Comparison of ENCODE assay signal across 7 cellular contexts in genomic region chr12:124917135-124917840, GRCh38. TPM values are rescaled to one million over a fixed set of nuclear protein-coding genes. Genes with fewer than 3 reads are reported as not detected.
A peak's percentile ranks its signal among the peaks of the same experiment; 100 is the strongest.
DNase-seq lines count a peak whose midpoint lies in the region; ATAC-seq, FAIRE-seq and TF ChIP-seq lines count a peak whose summit lies in the region.

No MANE protein-coding gene starts in this region.

- TF ChIP-seq POLR2A in HepG2 (IDR thresholded peaks at IDR 0.05; ENCODE audit: insufficient read depth in 1 of 2, low read depth in 2 of 2, low read length in 2 of 2), result peak; percentile 54 to 65; a peak in 3 of 4 replicates

- TF ChIP-seq CTCF in WERI-Rb-1 (IDR thresholded peaks at IDR 0.05; ENCODE audit: low read depth, low read length) (no peak), HepG2 (CRISPR knock-in tag; IDR thresholded peaks at IDR 0.05) (no peak)

- peak; percentile 9; the same call in 1 of the 2 replicates for TF ChIP-seq RAD21 in HepG2 (CRISPR knock-in tag; IDR thresholded peaks at IDR 0.05)

- H3K79me2 ChIP-seq in HepG2 (ENCODE audit: insufficient read depth, low read length), result peaks cover 34% of the 10 kb centered on the region

- CTCF ChIA-PET in HepG2 (lab: Yijun Ruan, JAX; ENCODE audit: low intra/inter-chr PET ratio, low total read pairs), result no interaction called here

- peak overlapping the region; percentile 99 for H3K9ac ChIP-seq in HepG2 (ENCODE audit: insufficient read depth, low read depth, low read length)

- H3K36me3 ChIP-seq in WERI-Rb-1 (peaks cover 10% of the 10 kb centered on the region), HepG2 (replicated peaks in 1 of 2; ENCODE audit: control insufficient read depth in 1 of 2, insufficient read depth in 2 of 2, low read length in 2 of 2) (peaks cover 0 to 15% of the 10 kb centered on the region in 2 experiments; a peak in 2 of 5 replicates)

- ATAC-seq in GM18909 (IDR thresholded peaks at IDR 0.05; ENCODE audit: poor library complexity, unreplicated experiment) (peak; percentile 53), HG03139 (IDR thresholded peaks at IDR 0.05; ENCODE audit: unreplicated experiment) (peak; percentile 44), HepG2 (peak; percentile 81)

- intact Hi-C loops in HepG2 (cut with micrococcal nuclease; ENCODE audit: unreplicated experiment), result no loop called here

- peaks cover 50% of the 10 kb centered on the region for H3K4me1 ChIP-seq in HepG2 (ENCODE audit: insufficient read depth, low read length)

- 3% methylated on average over 14 of the region's 19 CpGs for WGBS in HepG2 (ENCODE audit: low lambda C conversion rate)

- H3K27ac ChIP-seq in WERI-Rb-1, result peak overlapping the region; percentile 89
- H3K27ac ChIP-seq in cingulate gyrus (ENCODE audit: low read depth, low read length), result peak overlapping the region; percentile 100
- peak overlapping the region; percentile 100 for H3K27ac ChIP-seq in HepG2 (ENCODE audit: extremely low read length, insufficient read depth, low read length)

- TF ChIP-seq EP300 in HepG2 (IDR thresholded peaks at IDR 0.05; ENCODE audit: low read depth in 2 of 2, low read length in 2 of 2) (peak; percentile 92 to 96), HepG2 (CRISPR knock-in tag; IDR thresholded peaks at IDR 0.05; ENCODE audit: borderline replicate concordance) (peak; percentile 76; the same call in 1 of the 2 replicates)

- H2AFZ ChIP-seq in HepG2 (ENCODE audit: low read length), result no peak overlapping the region

- H3K9me3 ChIP-seq in WERI-Rb-1 (ENCODE audit: severe bottlenecking) (no peaks in the 10 kb centered on the region), HepG2 (ENCODE audit: low read length) (no peaks in the 10 kb centered on the region)

- DNase-seq in WERI-Rb-1, result peak; percentile 99
- DNase-seq in HepG2 (ENCODE audit: low spot score), result peak; percentile 99
- peak; percentile 82 to 92 for DNase-seq in stimulated activated CD4-positive, alpha-beta T cell treated with anti-CD3 and anti-CD28 coated beads, Interleukin-4, amount 100 ng/mL, for 48 hours (ENCODE audit: low read depth in 2 of 2)
- DNase-seq in NCI-H748 treated with DMSO at 0.1 percent for 48 hours (lab: John Stamatoyannopoulos, UW), result no peak

- POLR2A ChIA-PET in HepG2 (lab: Yijun Ruan, JAX), result interaction anchor here (0.6 to 12.4 kb wide), 14 partner anchors 7 to 1208 kb away, joined by 3 to 199 read pairs (median 6); partner anchors contain the start of genes ATP6V0A2 and SCARB1

- peak; percentile 55 for FAIRE-seq in HepG2 (lab: Jason Lieb, UNC)

- in situ Hi-C loops in HepG2 (cut with HindIII; ENCODE audit: extremely low pct_ligation_motif_present, low pct_unique_long_range_greater_than_20kb), result no loop called here

- peak overlapping the region; percentile 97 for H3K4me2 ChIP-seq in HepG2 (ENCODE audit: low read depth, low read length)

- peak overlapping the region; percentile 37 for H3K4me3 ChIP-seq in WERI-Rb-1 (ENCODE audit: low read depth, low read length)
- peak overlapping the region; percentile 53 to 99 (median 86) for H3K4me3 ChIP-seq in HepG2 (replicated peaks in 1 of 3; ENCODE audit: insufficient read depth in 1 of 3, low read depth in 2 of 3, low read length in 3 of 3)

- no TSS peak for BruUV-seq in HepG2 (replicated peaks; lab: Mats Ljungman, UMichigan)

- H4K20me1 ChIP-seq in HepG2 (ENCODE audit: insufficient read depth, low read length), result peaks cover 17% of the 10 kb centered on the region

- no peaks in the 10 kb centered on the region for H3K27me3 ChIP-seq in WERI-Rb-1 (ENCODE audit: insufficient read depth, low read depth, severe bottlenecking)
- no peaks in the 10 kb centered on the region; a peak in 1 of 5 replicates for H3K27me3 ChIP-seq in HepG2 (ENCODE audit: control insufficient read depth in 1 of 2, insufficient read depth in 2 of 2, low read length in 2 of 2)

TF ChIP-seq in HepG2, 621 proteins besides CTCF, POLR2A, EP300 and RAD21 (continues in another document):
- TF ChIP-seq RBAK (CRISPR knock-in tag; IDR thresholded peaks at IDR 0.05) (no peak), ZNF383 (CRISPR knock-in tag; IDR thresholded peaks at IDR 0.05; ENCODE audit: borderline replicate concordance) (no peak), MYC (CRISPR knock-in tag; IDR thresholded peaks at IDR 0.05; ENCODE audit: borderline replicate concordance) (peak; percentile 55; the same call in 1 of the 2 replicates), HOXA3 (CRISPR knock-in tag; IDR thresholded peaks at IDR 0.05) (peak; percentile 86), ZNF280B (CRISPR knock-in tag; IDR thresholded peaks at IDR 0.05; ENCODE audit: borderline replicate concordance) (no peak), ZNF672 (CRISPR knock-in tag; IDR thresholded peaks at IDR 0.05) (no peak), ZNF232 (CRISPR knock-in tag; IDR thresholded peaks at IDR 0.05; ENCODE audit: borderline replicate concordance) (peak; percentile 46; the same call in 1 of the 2 replicates)

RNA-seq across cellular contexts. Expression of gene UBC, which starts 2.8 kb away (rescaled TPM):
- total RNA-seq in HepG2 (2016; rRNA removed; fragmentation: Illumina TruSeq; extraction: Trizol), result 805 and 1,167 TPM in 2 replicates
- 330 and 384 TPM in 2 replicates for total RNA-seq in HepG2 (2016; cell fraction: cytosol; rRNA removed; fragmentation: Illumina TruSeq; extraction: Trizol; ENCODE audit: low read depth)
- total RNA-seq in HepG2 (2016; cell fraction: insoluble cytoplasmic fraction; rRNA removed; fragmentation: Illumina TruSeq; extraction: Trizol), result 802 and 1,160 TPM in 2 replicates
- 388 and 438 TPM in 2 replicates for total RNA-seq in HepG2 (2016; cell fraction: membrane; rRNA removed; fragmentation: Illumina TruSeq; extraction: Trizol)
- 473 and 495 TPM in 2 replicates for total RNA-seq in HepG2 (2016; cell fraction: nucleus; rRNA removed; fragmentation: Illumina TruSeq; extraction: Trizol)
- 1,432 and 1,529 TPM in 2 replicates for polyA plus RNA-seq in HepG2 (2011; rRNA removed)
- polyA plus RNA-seq in HepG2 (2011; cell fraction: cytosol; rRNA removed), result 1,350 and 1,708 TPM in 2 replicates
- 541 and 721 TPM in 2 replicates for polyA plus RNA-seq in HepG2 (2011; cell fraction: nucleus; rRNA removed)
- 920 and 1,315 TPM in 2 replicates for polyA plus RNA-seq in HepG2 (2012)
- polyA plus RNA-seq in HepG2 (2016; cell fraction: cytosol; fragmentation: Illumina TruSeq; extraction: Trizol; ENCODE audit: low read depth), result 299 and 343 TPM in 2 replicates
- 1,055 and 1,063 TPM in 2 replicates for polyA plus RNA-seq in HepG2 (2016; cell fraction: insoluble cytoplasmic fraction; fragmentation: Illumina TruSeq; extraction: Trizol; ENCODE audit: low read depth)
- polyA plus RNA-seq in HepG2 (2016; cell fraction: membrane; fragmentation: Illumina TruSeq; extraction: Trizol; ENCODE audit: low read depth), result 279 and 340 TPM in 2 replicates
- 688 and 691 TPM in 2 replicates for polyA plus RNA-seq in HepG2 (2016; cell fraction: nucleus; fragmentation: Illumina TruSeq; extraction: Trizol; ENCODE audit: insufficient read depth, low read depth)
- 531 and 665 TPM in 2 replicates for polyA minus RNA-seq in HepG2 (2011; rRNA and poly(A)+ RNA removed; ENCODE audit: low replicate concordance)
- polyA minus RNA-seq in HepG2 (2011; cell fraction: cytosol; rRNA and poly(A)+ RNA removed), result 412 and 617 TPM in 2 replicates
- polyA minus RNA-seq in HepG2 (2011; cell fraction: nucleus; rRNA and poly(A)+ RNA removed), result 99.5 and 162 TPM in 2 replicates

RNA-seq across cellular contexts. Expression of gene SCARB1, which starts 53.6 kb away (rescaled TPM):
- total RNA-seq in HepG2 (2016; rRNA removed; fragmentation: Illumina TruSeq; extraction: Trizol), result 33.2 and 63.4 TPM in 2 replicates
- 10.1 and 11.6 TPM in 2 replicates for total RNA-seq in HepG2 (2016; cell fraction: cytosol; rRNA removed; fragmentation: Illumina TruSeq; extraction: Trizol; ENCODE audit: low read depth)
- total RNA-seq in HepG2 (2016; cell fraction: insoluble cytoplasmic fraction; rRNA removed; fragmentation: Illumina TruSeq; extraction: Trizol), result 24.7 and 65.3 TPM in 2 replicates
- 32.7 and 33.2 TPM in 2 replicates for total RNA-seq in HepG2 (2016; cell fraction: membrane; rRNA removed; fragmentation: Illumina TruSeq; extraction: Trizol)
- total RNA-seq in HepG2 (2016; cell fraction: nucleus; rRNA removed; fragmentation: Illumina TruSeq; extraction: Trizol), result 82.8 and 99.0 TPM in 2 replicates
- polyA plus RNA-seq in HepG2 (2011; rRNA removed), result 160 and 189 TPM in 2 replicates
- polyA plus RNA-seq in HepG2 (2011; cell fraction: cytosol; rRNA removed), result 208 and 213 TPM in 2 replicates
- 869 and 1,053 TPM in 2 replicates for polyA plus RNA-seq in HepG2 (2011; cell fraction: nucleus; rRNA removed)
- 214 and 253 TPM in 2 replicates for polyA plus RNA-seq in HepG2 (2012)
- 18.1 and 20.1 TPM in 2 replicates for polyA plus RNA-seq in HepG2 (2016; cell fraction: cytosol; fragmentation: Illumina TruSeq; extraction: Trizol; ENCODE audit: low read depth)
- 42.8 and 60.7 TPM in 2 replicates for polyA plus RNA-seq in HepG2 (2016; cell fraction: insoluble cytoplasmic fraction; fragmentation: Illumina TruSeq; extraction: Trizol; ENCODE audit: low read depth)
- 42.2 and 44.0 TPM in 2 replicates for polyA plus RNA-seq in HepG2 (2016; cell fraction: membrane; fragmentation: Illumina TruSeq; extraction: Trizol; ENCODE audit: low read depth)
- polyA plus RNA-seq in HepG2 (2016; cell fraction: nucleus; fragmentation: Illumina TruSeq; extraction: Trizol; ENCODE audit: insufficient read depth, low read depth), result 235 and 236 TPM in 2 replicates
- 104 and 367 TPM in 2 replicates for polyA minus RNA-seq in HepG2 (2011; rRNA and poly(A)+ RNA removed; ENCODE audit: low replicate concordance)
- polyA minus RNA-seq in HepG2 (2011; cell fraction: cytosol; rRNA and poly(A)+ RNA removed), result 143 and 183 TPM in 2 replicates
- polyA minus RNA-seq in HepG2 (2011; cell fraction: nucleus; rRNA and poly(A)+ RNA removed), result 104 and 119 TPM in 2 replicates
